1 cellular context compared by ENCODE assay signal in the genomic region with DNA sequence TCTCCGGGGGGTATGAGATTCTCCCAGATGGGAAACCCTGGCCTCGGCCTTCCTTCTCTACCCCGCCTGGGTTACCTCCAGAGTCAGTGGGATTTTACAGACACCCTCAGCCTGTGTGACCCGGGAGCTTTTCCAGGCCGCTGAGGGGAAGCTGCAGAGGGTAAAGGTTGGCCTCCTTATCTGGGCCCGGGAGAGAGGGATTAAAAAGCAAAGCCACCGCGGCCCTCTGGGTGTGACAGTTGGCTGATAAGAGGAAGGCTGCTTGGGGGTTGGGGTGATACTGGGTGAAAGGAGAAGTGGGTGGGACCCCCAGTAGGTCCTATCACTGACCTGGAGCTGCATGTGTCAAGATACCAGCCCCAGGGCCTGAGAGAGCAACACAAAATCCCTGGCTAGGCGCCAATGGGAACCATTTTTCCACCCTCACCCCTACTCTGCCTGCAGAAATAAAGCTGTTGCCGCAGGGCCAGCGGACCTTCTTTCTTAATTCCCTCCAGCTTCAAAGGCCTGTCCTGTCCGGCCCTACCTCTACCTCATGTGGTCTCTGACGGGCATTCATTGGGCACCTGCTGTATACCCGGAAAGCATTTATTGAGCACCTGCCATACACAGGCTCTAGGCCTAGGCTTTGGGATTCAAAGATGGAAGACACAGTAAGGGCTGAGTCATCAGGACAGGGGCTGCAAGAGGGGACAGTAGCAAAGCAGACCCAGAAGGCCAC.
TF ChIP-seq lines count a peak whose summit lies in the region.

No MANE protein-coding gene starts in this region.

TF ChIP-seq in HepG2, 621 proteins besides CTCF, POLR2A, EP300 and RAD21 (continued from another document and continues in another):
- TF ChIP-seq, protein P1, sequence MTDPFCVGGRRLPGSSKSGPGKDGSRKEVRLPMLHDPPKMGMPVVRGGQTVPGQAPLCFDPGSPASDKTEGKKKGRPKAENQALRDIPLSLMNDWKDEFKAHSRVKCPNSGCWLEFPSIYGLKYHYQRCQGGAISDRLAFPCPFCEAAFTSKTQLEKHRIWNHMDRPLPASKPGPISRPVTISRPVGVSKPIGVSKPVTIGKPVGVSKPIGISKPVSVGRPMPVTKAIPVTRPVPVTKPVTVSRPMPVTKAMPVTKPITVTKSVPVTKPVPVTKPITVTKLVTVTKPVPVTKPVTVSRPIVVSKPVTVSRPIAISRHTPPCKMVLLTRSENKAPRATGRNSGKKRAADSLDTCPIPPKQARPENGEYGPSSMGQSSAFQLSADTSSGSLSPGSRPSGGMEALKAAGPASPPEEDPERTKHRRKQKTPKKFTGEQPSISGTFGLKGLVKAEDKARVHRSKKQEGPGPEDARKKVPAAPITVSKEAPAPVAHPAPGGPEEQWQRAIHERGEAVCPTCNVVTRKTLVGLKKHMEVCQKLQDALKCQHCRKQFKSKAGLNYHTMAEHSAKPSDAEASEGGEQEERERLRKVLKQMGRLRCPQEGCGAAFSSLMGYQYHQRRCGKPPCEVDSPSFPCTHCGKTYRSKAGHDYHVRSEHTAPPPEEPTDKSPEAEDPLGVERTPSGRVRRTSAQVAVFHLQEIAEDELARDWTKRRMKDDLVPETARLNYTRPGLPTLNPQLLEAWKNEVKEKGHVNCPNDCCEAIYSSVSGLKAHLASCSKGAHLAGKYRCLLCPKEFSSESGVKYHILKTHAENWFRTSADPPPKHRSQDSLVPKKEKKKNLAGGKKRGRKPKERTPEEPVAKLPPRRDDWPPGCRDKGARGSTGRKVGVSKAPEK (CRISPR knock-in tag; IDR thresholded peaks at IDR 0.05; ENCODE audit: borderline replicate concordance), result no peak; the same call in 1 of the 2 replicates
- no peak for TF ChIP-seq EED (CRISPR knock-in tag; IDR thresholded peaks at IDR 0.05)
- TF ChIP-seq, protein P2, sequence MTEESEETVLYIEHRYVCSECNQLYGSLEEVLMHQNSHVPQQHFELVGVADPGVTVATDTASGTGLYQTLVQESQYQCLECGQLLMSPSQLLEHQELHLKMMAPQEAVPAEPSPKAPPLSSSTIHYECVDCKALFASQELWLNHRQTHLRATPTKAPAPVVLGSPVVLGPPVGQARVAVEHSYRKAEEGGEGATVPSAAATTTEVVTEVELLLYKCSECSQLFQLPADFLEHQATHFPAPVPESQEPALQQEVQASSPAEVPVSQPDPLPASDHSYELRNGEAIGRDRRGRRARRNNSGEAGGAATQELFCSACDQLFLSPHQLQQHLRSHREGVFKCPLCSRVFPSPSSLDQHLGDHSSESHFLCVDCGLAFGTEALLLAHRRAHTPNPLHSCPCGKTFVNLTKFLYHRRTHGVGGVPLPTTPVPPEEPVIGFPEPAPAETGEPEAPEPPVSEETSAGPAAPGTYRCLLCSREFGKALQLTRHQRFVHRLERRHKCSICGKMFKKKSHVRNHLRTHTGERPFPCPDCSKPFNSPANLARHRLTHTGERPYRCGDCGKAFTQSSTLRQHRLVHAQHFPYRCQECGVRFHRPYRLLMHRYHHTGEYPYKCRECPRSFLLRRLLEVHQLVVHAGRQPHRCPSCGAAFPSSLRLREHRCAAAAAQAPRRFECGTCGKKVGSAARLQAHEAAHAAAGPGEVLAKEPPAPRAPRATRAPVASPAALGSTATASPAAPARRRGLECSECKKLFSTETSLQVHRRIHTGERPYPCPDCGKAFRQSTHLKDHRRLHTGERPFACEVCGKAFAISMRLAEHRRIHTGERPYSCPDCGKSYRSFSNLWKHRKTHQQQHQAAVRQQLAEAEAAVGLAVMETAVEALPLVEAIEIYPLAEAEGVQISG (CRISPR knock-in tag; IDR thresholded peaks at IDR 0.05), result peak; percentile 89
- peak; percentile 30; the same call in 1 of the 2 replicates for TF ChIP-seq ZNF136 (CRISPR knock-in tag; IDR thresholded peaks at IDR 0.05; ENCODE audit: low read depth)
- peak; percentile 87 for TF ChIP-seq RBM39 (IDR thresholded peaks at IDR 0.05; ENCODE audit: low read depth, low read length, poor library complexity, severe bottlenecking)
- TF ChIP-seq, protein P3, sequence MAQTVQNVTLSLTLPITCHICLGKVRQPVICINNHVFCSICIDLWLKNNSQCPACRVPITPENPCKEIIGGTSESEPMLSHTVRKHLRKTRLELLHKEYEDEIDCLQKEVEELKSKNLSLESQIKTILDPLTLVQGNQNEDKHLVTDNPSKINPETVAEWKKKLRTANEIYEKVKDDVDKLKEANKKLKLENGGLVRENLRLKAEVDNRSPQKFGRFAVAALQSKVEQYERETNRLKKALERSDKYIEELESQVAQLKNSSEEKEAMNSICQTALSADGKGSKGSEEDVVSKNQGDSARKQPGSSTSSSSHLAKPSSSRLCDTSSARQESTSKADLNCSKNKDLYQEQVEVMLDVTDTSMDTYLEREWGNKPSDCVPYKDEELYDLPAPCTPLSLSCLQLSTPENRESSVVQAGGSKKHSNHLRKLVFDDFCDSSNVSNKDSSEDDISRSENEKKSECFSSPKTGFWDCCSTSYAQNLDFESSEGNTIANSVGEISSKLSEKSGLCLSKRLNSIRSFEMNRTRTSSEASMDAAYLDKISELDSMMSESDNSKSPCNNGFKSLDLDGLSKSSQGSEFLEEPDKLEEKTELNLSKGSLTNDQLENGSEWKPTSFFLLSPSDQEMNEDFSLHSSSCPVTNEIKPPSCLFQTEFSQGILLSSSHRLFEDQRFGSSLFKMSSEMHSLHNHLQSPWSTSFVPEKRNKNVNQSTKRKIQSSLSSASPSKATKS (CRISPR knock-in tag; IDR thresholded peaks at IDR 0.05), result no peak
- TF ChIP-seq MAFF (IDR thresholded peaks at IDR 0.05; ENCODE audit: low read depth, low read length), result no peak
- TF ChIP-seq ZNF251 (CRISPR knock-in tag; IDR thresholded peaks at IDR 0.05), result no peak
- TF ChIP-seq, protein P4, sequence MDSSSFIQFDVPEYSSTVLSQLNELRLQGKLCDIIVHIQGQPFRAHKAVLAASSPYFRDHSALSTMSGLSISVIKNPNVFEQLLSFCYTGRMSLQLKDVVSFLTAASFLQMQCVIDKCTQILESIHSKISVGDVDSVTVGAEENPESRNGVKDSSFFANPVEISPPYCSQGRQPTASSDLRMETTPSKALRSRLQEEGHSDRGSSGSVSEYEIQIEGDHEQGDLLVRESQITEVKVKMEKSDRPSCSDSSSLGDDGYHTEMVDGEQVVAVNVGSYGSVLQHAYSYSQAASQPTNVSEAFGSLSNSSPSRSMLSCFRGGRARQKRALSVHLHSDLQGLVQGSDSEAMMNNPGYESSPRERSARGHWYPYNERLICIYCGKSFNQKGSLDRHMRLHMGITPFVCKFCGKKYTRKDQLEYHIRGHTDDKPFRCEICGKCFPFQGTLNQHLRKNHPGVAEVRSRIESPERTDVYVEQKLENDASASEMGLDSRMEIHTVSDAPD (CRISPR knock-in tag; IDR thresholded peaks at IDR 0.05), result peak; percentile 86
- TF ChIP-seq SAP130 (CRISPR knock-in tag; IDR thresholded peaks at IDR 0.05; ENCODE audit: low read depth), result peak; percentile 96
- peak; percentile 94; the same call in 1 of the 2 replicates for TF ChIP-seq NFIC (IDR thresholded peaks at IDR 0.05; ENCODE audit: low read length)
- no peak for TF ChIP-seq ZNF644 (CRISPR knock-in tag; IDR thresholded peaks at IDR 0.05; ENCODE audit: low read depth)
- no peak for TF ChIP-seq NONO (IDR thresholded peaks at IDR 0.05)
- peak; percentile 96 for TF ChIP-seq NONO (CRISPR knock-in tag; conservative IDR thresholded peaks at IDR 0.05)
- peak; percentile 88; the same call in 1 of the 2 replicates for TF ChIP-seq KDM3A (CRISPR knock-in tag; IDR thresholded peaks at IDR 0.05; ENCODE audit: low read depth)
- no peak for TF ChIP-seq ZNF589 (CRISPR knock-in tag; conservative IDR thresholded peaks at IDR 0.05)
- TF ChIP-seq ZNF777 (CRISPR knock-in tag; IDR thresholded peaks at IDR 0.05), result no peak; the same call in 1 of the 2 replicates
- TF ChIP-seq, protein P5, sequence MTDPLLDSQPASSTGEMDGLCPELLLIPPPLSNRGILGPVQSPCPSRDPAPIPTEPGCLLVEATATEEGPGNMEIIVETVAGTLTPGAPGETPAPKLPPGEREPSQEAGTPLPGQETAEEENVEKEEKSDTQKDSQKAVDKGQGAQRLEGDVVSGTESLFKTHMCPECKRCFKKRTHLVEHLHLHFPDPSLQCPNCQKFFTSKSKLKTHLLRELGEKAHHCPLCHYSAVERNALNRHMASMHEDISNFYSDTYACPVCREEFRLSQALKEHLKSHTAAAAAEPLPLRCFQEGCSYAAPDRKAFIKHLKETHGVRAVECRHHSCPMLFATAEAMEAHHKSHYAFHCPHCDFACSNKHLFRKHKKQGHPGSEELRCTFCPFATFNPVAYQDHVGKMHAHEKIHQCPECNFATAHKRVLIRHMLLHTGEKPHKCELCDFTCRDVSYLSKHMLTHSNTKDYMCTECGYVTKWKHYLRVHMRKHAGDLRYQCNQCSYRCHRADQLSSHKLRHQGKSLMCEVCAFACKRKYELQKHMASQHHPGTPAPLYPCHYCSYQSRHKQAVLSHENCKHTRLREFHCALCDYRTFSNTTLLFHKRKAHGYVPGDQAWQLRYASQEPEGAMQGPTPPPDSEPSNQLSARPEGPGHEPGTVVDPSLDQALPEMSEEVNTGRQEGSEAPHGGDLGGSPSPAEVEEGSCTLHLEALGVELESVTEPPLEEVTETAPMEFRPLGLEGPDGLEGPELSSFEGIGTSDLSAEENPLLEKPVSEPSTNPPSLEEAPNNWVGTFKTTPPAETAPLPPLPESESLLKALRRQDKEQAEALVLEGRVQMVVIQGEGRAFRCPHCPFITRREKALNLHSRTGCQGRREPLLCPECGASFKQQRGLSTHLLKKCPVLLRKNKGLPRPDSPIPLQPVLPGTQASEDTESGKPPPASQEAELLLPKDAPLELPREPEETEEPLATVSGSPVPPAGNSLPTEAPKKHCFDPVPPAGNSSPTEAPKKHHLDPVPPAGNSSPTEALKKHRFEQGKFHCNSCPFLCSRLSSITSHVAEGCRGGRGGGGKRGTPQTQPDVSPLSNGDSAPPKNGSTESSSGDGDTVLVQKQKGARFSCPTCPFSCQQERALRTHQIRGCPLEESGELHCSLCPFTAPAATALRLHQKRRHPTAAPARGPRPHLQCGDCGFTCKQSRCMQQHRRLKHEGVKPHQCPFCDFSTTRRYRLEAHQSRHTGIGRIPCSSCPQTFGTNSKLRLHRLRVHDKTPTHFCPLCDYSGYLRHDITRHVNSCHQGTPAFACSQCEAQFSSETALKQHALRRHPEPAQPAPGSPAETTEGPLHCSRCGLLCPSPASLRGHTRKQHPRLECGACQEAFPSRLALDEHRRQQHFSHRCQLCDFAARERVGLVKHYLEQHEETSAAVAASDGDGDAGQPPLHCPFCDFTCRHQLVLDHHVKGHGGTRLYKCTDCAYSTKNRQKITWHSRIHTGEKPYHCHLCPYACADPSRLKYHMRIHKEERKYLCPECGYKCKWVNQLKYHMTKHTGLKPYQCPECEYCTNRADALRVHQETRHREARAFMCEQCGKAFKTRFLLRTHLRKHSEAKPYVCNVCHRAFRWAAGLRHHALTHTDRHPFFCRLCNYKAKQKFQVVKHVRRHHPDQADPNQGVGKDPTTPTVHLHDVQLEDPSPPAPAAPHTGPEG (CRISPR knock-in tag; IDR thresholded peaks at IDR 0.05), result no peak; the same call in 1 of the 2 replicates
- TF ChIP-seq, protein P6, sequence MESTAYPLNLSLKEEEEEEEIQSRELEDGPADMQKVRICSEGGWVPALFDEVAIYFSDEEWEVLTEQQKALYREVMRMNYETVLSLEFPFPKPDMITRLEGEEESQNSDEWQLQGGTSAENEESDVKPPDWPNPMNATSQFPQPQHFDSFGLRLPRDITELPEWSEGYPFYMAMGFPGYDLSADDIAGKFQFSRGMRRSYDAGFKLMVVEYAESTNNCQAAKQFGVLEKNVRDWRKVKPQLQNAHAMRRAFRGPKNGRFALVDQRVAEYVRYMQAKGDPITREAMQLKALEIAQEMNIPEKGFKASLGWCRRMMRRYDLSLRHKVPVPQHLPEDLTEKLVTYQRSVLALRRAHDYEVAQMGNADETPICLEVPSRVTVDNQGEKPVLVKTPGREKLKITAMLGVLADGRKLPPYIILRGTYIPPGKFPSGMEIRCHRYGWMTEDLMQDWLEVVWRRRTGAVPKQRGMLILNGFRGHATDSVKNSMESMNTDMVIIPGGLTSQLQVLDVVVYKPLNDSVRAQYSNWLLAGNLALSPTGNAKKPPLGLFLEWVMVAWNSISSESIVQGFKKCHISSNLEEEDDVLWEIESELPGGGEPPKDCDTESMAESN (CRISPR knock-in tag; conservative IDR thresholded peaks at IDR 0.05), result peak; percentile 81
- TF ChIP-seq MTA3 (CRISPR knock-in tag; IDR thresholded peaks at IDR 0.05), result no peak
- peak; percentile 76; the same call in 1 of the 2 replicates for TF ChIP-seq SIX4 (CRISPR knock-in tag; IDR thresholded peaks at IDR 0.05)
- TF ChIP-seq ZFP36L1 (CRISPR knock-in tag; IDR thresholded peaks at IDR 0.05), result no peak
- TF ChIP-seq ZNF614 (CRISPR knock-in tag; IDR thresholded peaks at IDR 0.05; ENCODE audit: borderline replicate concordance), result no peak; the same call in 1 of the 2 replicates
- peak; percentile 81 for TF ChIP-seq ZEB1 (IDR thresholded peaks at IDR 0.05; ENCODE audit: insufficient replicate concordance, low read depth)
- TF ChIP-seq, protein P7, sequence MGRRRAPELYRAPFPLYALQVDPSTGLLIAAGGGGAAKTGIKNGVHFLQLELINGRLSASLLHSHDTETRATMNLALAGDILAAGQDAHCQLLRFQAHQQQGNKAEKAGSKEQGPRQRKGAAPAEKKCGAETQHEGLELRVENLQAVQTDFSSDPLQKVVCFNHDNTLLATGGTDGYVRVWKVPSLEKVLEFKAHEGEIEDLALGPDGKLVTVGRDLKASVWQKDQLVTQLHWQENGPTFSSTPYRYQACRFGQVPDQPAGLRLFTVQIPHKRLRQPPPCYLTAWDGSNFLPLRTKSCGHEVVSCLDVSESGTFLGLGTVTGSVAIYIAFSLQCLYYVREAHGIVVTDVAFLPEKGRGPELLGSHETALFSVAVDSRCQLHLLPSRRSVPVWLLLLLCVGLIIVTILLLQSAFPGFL (CRISPR knock-in tag; IDR thresholded peaks at IDR 0.05), result no peak
- TF ChIP-seq MYNN (CRISPR knock-in tag; IDR thresholded peaks at IDR 0.05; ENCODE audit: low read depth), result no peak
- TF ChIP-seq, protein P8, sequence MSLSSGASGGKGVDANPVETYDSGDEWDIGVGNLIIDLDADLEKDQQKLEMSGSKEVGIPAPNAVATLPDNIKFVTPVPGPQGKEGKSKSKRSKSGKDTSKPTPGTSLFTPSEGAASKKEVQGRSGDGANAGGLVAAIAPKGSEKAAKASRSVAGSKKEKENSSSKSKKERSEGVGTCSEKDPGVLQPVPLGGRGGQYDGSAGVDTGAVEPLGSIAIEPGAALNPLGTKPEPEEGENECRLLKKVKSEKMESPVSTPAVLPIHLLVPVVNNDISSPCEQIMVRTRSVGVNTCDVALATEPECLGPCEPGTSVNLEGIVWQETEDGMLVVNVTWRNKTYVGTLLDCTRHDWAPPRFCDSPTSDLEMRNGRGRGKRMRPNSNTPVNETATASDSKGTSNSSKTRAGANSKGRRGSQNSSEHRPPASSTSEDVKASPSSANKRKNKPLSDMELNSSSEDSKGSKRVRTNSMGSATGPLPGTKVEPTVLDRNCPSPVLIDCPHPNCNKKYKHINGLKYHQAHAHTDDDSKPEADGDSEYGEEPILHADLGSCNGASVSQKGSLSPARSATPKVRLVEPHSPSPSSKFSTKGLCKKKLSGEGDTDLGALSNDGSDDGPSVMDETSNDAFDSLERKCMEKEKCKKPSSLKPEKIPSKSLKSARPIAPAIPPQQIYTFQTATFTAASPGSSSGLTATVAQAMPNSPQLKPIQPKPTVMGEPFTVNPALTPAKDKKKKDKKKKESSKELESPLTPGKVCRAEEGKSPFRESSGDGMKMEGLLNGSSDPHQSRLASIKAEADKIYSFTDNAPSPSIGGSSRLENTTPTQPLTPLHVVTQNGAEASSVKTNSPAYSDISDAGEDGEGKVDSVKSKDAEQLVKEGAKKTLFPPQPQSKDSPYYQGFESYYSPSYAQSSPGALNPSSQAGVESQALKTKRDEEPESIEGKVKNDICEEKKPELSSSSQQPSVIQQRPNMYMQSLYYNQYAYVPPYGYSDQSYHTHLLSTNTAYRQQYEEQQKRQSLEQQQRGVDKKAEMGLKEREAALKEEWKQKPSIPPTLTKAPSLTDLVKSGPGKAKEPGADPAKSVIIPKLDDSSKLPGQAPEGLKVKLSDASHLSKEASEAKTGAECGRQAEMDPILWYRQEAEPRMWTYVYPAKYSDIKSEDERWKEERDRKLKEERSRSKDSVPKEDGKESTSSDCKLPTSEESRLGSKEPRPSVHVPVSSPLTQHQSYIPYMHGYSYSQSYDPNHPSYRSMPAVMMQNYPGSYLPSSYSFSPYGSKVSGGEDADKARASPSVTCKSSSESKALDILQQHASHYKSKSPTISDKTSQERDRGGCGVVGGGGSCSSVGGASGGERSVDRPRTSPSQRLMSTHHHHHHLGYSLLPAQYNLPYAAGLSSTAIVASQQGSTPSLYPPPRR (CRISPR knock-in tag; IDR thresholded peaks at IDR 0.05; ENCODE audit: borderline replicate concordance), result peak; percentile 98
